1 cellular context compared by ENCODE assay signal in genomic region chr1:58763214-58763613, GRCh38.
TF ChIP-seq lines count a peak whose summit lies in the region.

No MANE protein-coding gene starts in this region.

TF ChIP-seq in HepG2, 621 proteins besides CTCF, POLR2A, EP300 and RAD21 (continued from another document and continues in another):
- TF ChIP-seq ZNF24 (IDR thresholded peaks at IDR 0.05) (no peak), HNF4A (CRISPR knock-in tag; IDR thresholded peaks at IDR 0.05) (peak; percentile 54), SIN3A (IDR thresholded peaks at IDR 0.05; ENCODE audit: borderline replicate concordance, low read depth, low read length) (no peak), ZNF280D (CRISPR knock-in tag; IDR thresholded peaks at IDR 0.05) (0 out of 2 replicates have a peak, but pooled peaks have one; percentile 30), REPIN1 (CRISPR knock-in tag; IDR thresholded peaks at IDR 0.05; ENCODE audit: borderline replicate concordance, low read depth) (no peak), RFX3 (CRISPR knock-in tag; IDR thresholded peaks at IDR 0.05) (no peak), ZNF329 (CRISPR knock-in tag; IDR thresholded peaks at IDR 0.05; ENCODE audit: low read depth) (no peak), PRDM4 (CRISPR knock-in tag; IDR thresholded peaks at IDR 0.05; ENCODE audit: borderline replicate concordance) (no peak), CREBL2 (CRISPR knock-in tag; IDR thresholded peaks at IDR 0.05; ENCODE audit: borderline replicate concordance) (no peak), ZNF503 (CRISPR knock-in tag; IDR thresholded peaks at IDR 0.05) (no peak), SP1 (IDR thresholded peaks at IDR 0.05) (no peak), SP1 (CRISPR knock-in tag; IDR thresholded peaks at IDR 0.05) (no peak), PLRG1 (conservative IDR thresholded peaks at IDR 0.05) (no peak), ATF2 (CRISPR knock-in tag; IDR thresholded peaks at IDR 0.05) (no peak), RXRB (CRISPR knock-in tag; IDR thresholded peaks at IDR 0.05; ENCODE audit: borderline replicate concordance) (0 out of 2 replicates have a peak, but pooled peaks have one; percentile 11), ZNF414 (CRISPR knock-in tag; IDR thresholded peaks at IDR 0.05) (no peak), TAF1 (CRISPR knock-in tag; IDR thresholded peaks at IDR 0.05) (no peak), NPAS2 (CRISPR knock-in tag; IDR thresholded peaks at IDR 0.05; ENCODE audit: borderline replicate concordance) (no peak), GLI4 (CRISPR knock-in tag; IDR thresholded peaks at IDR 0.05; ENCODE audit: borderline replicate concordance) (no peak), DBP (CRISPR knock-in tag; IDR thresholded peaks at IDR 0.05; ENCODE audit: not compliant biosample characterization) (no peak), IRF9 (CRISPR knock-in tag; IDR thresholded peaks at IDR 0.05; ENCODE audit: borderline replicate concordance) (no peak), ZNF512 (CRISPR knock-in tag; IDR thresholded peaks at IDR 0.05) (no peak), ZNF615 (CRISPR knock-in tag; IDR thresholded peaks at IDR 0.05; ENCODE audit: borderline replicate concordance) (no peak), ZNF773 (CRISPR knock-in tag; IDR thresholded peaks at IDR 0.05; ENCODE audit: borderline replicate concordance) (no peak), FIP1L1 (IDR thresholded peaks at IDR 0.05; ENCODE audit: borderline replicate concordance, insufficient read depth, low read depth, low read length) (no peak), ARID5B (CRISPR knock-in tag; IDR thresholded peaks at IDR 0.05) (peak; percentile 82), KDM6A (CRISPR knock-in tag; IDR thresholded peaks at IDR 0.05; ENCODE audit: low read depth) (peak; percentile 53; the same call in 1 of the 2 replicates), ZNF350 (CRISPR knock-in tag; IDR thresholded peaks at IDR 0.05; ENCODE audit: borderline replicate concordance, low read depth) (no peak), ZNF256 (CRISPR knock-in tag; conservative IDR thresholded peaks at IDR 0.05) (no peak), SOX6 (IDR thresholded peaks at IDR 0.05) (no peak), SOX6 (CRISPR knock-in tag; IDR thresholded peaks at IDR 0.05) (peak; percentile 70), SAFB2 (CRISPR knock-in tag; IDR thresholded peaks at IDR 0.05; ENCODE audit: borderline replicate concordance, low read depth) (no peak), CBFB (CRISPR knock-in tag; IDR thresholded peaks at IDR 0.05) (no peak), ATM (IDR thresholded peaks at IDR 0.05; ENCODE audit: borderline replicate concordance) (no peak), ZBTB3 (CRISPR knock-in tag; IDR thresholded peaks at IDR 0.05; ENCODE audit: borderline replicate concordance, low read depth) (no peak)
